10 cellular contexts compared by ENCODE assay signal in genomic region chr20:47263502-47264084, GRCh38.
DNase-seq lines count a peak whose midpoint lies in the region; ATAC-seq, FAIRE-seq and TF ChIP-seq lines count a peak whose summit lies in the region.
"Had no signal": no experiment of that assay in that cellular context is flagged by ENCODE, and none has a peak within 500 bp of the region (broad histone marks: within the 10 kb centered on the region; RNA-seq: fewer than 3 reads in every experiment).

No MANE protein-coding gene starts in this region.

- no peak overlapping the region for H2BK120ac ChIP-seq in neuronal stem cell (ENCODE audit: low read depth, low read length)

- H3K27ac Mint-ChIP-seq in CD4-positive, CD25-positive, alpha-beta regulatory T cell, result peak overlapping the region in 2 of 3 donors; percentile 38 to 63
- no peak overlapping the region for H3K27ac Mint-ChIP-seq in astrocyte (ENCODE audit: unreplicated experiment)
- H3K27ac Mint-ChIP-seq in activated CD8-positive, alpha-beta memory T cell treated with anti-CD3 and anti-CD28 coated beads, Interleukin-2, amount 10 ng/mL, durations not matched to agents 7 days and 5 days, result no peak overlapping the region

- no peak overlapping the region for H2BK12ac ChIP-seq in neuronal stem cell (ENCODE audit: low read length)

- POLR2A ChIA-PET in GM10248 (lab: Yijun Ruan, JAX), result interaction anchor here (0.5 to 0.6 kb wide), 2 partner anchors 75 to 157 kb away, joined by 4 to 6 read pairs; no protein-coding TSS in a partner anchor

- no peaks in the 10 kb centered on the region for H3K9me3 Mint-ChIP-seq in CD4-positive, CD25-positive, alpha-beta regulatory T cell
- no peaks in the 10 kb centered on the region for H3K9me3 Mint-ChIP-seq in astrocyte (ENCODE audit: unreplicated experiment)
- no peaks in the 10 kb centered on the region for H3K9me3 Mint-ChIP-seq in activated CD8-positive, alpha-beta memory T cell treated with anti-CD3 and anti-CD28 coated beads, Interleukin-2, amount 10 ng/mL, durations not matched to agents 7 days and 5 days (ENCODE audit: low read depth)
- H3K9me3 Mint-ChIP-seq: activated naive CD4-positive, alpha-beta T cell treated with anti-CD3 and anti-CD28 coated beads, Interleukin-2, amount 50 U/mL, for 72 hours had no signal

- H3K36me3 Mint-ChIP-seq in CD4-positive, CD25-positive, alpha-beta regulatory T cell, result peaks cover 38% of the 10 kb centered on the region
- H3K36me3 Mint-ChIP-seq in astrocyte (ENCODE audit: low read depth, unreplicated experiment), result peaks cover 25% of the 10 kb centered on the region
- peaks cover 25% of the 10 kb centered on the region for H3K36me3 Mint-ChIP-seq in activated CD8-positive, alpha-beta memory T cell treated with anti-CD3 and anti-CD28 coated beads, Interleukin-2, amount 10 ng/mL, durations not matched to agents 7 days and 5 days

- ATAC-seq in CD4-positive, CD25-positive, alpha-beta regulatory T cell (ENCODE audit: low read depth in 2 of 2), result no peak
- ATAC-seq in activated CD8-positive, alpha-beta memory T cell treated with anti-CD3 and anti-CD28 coated beads, Interleukin-2, amount 10 ng/mL, durations not matched to agents 7 days and 5 days, result no peak
- ATAC-seq: activated naive CD4-positive, alpha-beta T cell treated with anti-CD3 and anti-CD28 coated beads, Interleukin-2, amount 50 U/mL, for 72 hours had no signal

- H3K18ac ChIP-seq in neuronal stem cell (ENCODE audit: low read length), result no peak overlapping the region

- H3K4me2 ChIP-seq in Loucy (ENCODE audit: low read depth, low read length, poor library complexity, severe bottlenecking) (peak overlapping the region; percentile 61), astrocyte (ENCODE audit: low read length) (no peak overlapping the region), neuronal stem cell (ENCODE audit: insufficient read depth, low read length, poor library complexity, severe bottlenecking) (no peak overlapping the region)

- H3K9ac ChIP-seq in Loucy (ENCODE audit: low read depth, low read length, poor library complexity, severe bottlenecking), result peak overlapping the region; percentile 39
- no peak overlapping the region for H3K9ac ChIP-seq in astrocyte (ENCODE audit: low read length)
- H3K9ac ChIP-seq in neuronal stem cell (ENCODE audit: low read depth, low read length, poor library complexity), result no peak overlapping the region

- no peak overlapping the region for H2AK5ac ChIP-seq in neuronal stem cell (ENCODE audit: low read depth, low read length)

- H3K4me3 Mint-ChIP-seq in CD4-positive, CD25-positive, alpha-beta regulatory T cell, result no peak overlapping the region
- no peak overlapping the region for H3K4me3 Mint-ChIP-seq in astrocyte (ENCODE audit: unreplicated experiment)
- H3K4me3 Mint-ChIP-seq in activated CD8-positive, alpha-beta memory T cell treated with anti-CD3 and anti-CD28 coated beads, Interleukin-2, amount 10 ng/mL, durations not matched to agents 7 days and 5 days, result no peak overlapping the region

- peaks cover 7 to 23% (median 11%) of the 10 kb centered on the region in 4 donors for H3K4me1 Mint-ChIP-seq in CD4-positive, CD25-positive, alpha-beta regulatory T cell
- H3K4me1 Mint-ChIP-seq in astrocyte (ENCODE audit: low read depth, unreplicated experiment), result peaks cover 10% of the 10 kb centered on the region
- peaks cover 30% of the 10 kb centered on the region for H3K4me1 Mint-ChIP-seq in activated CD8-positive, alpha-beta memory T cell treated with anti-CD3 and anti-CD28 coated beads, Interleukin-2, amount 10 ng/mL, durations not matched to agents 7 days and 5 days

- no peak overlapping the region for H3K27ac ChIP-seq in CD4-positive, CD25-positive, alpha-beta regulatory T cell (ENCODE audit: insufficient read depth, low read length, poor library complexity, severe bottlenecking)
- H3K27ac ChIP-seq in astrocyte (ENCODE audit: low read depth, low read length), result no peak overlapping the region
- peak overlapping the region; percentile 80 for H3K27ac ChIP-seq in muscle layer of duodenum (ENCODE audit: low read length)
- no peak overlapping the region for H3K27ac ChIP-seq in neuronal stem cell (replicated peaks; ENCODE audit: low read length)

- peaks cover 55% of the 10 kb centered on the region for H3K36me3 ChIP-seq in CD4-positive, CD25-positive, alpha-beta regulatory T cell (ENCODE audit: control insufficient read depth, insufficient read depth, low read length)
- peaks cover 90% of the 10 kb centered on the region for H3K36me3 ChIP-seq in Loucy (ENCODE audit: insufficient read depth, low read length)
- H3K36me3 ChIP-seq in astrocyte (ENCODE audit: insufficient read depth, low read length), result peaks cover 16% of the 10 kb centered on the region
- H3K36me3 ChIP-seq in muscle layer of duodenum (ENCODE audit: control insufficient read depth in 1 of 2, insufficient read depth in 2 of 2, low read length in 2 of 2), result peaks cover 20 to 26% of the 10 kb centered on the region in 2 donors
- H3K36me3 ChIP-seq in neuronal stem cell (replicated peaks in 1 of 2; ENCODE audit: control insufficient read depth in 2 of 2, insufficient read depth in 2 of 2, low read length in 2 of 2), result peaks cover 37 to 95% of the 10 kb centered on the region in 2 donors

- H3K4ac ChIP-seq in neuronal stem cell (ENCODE audit: low read length), result no peak overlapping the region

- no peak overlapping the region for H2BK15ac ChIP-seq in neuronal stem cell (ENCODE audit: low read length)

- peaks cover 32% of the 10 kb centered on the region for H4K20me1 ChIP-seq in Loucy (ENCODE audit: insufficient read depth, low read length, poor library complexity, severe bottlenecking)
- no peaks in the 10 kb centered on the region for H4K20me1 ChIP-seq in astrocyte (ENCODE audit: insufficient read depth, low read length)

- no peak for FAIRE-seq in astrocyte (lab: Jason Lieb, UNC)

- H3K9me2 ChIP-seq in Loucy (replicated peaks; ENCODE audit: low read depth, low read length), result no peaks in the 10 kb centered on the region

- H3K4me3 ChIP-seq in CD4-positive, CD25-positive, alpha-beta regulatory T cell (ENCODE audit: low read depth, low read length), result no peak overlapping the region
- H3K4me3 ChIP-seq in Loucy (ENCODE audit: low read length, poor library complexity, severe bottlenecking) (no peak overlapping the region), astrocyte (ENCODE audit: insufficient read depth, low read depth, low read length) (no peak overlapping the region), muscle layer of duodenum (ENCODE audit: low read depth in 1 of 2, low read length in 2 of 2) (no peak overlapping the region), neuronal stem cell (ENCODE audit: low read length in 2 of 2) (no peak overlapping the region)

- TF ChIP-seq CTCF in Loucy (conservative IDR thresholded peaks at IDR 0.05; ENCODE audit: low read length) (no peak), astrocyte (IDR thresholded peaks at IDR 0.05; ENCODE audit: insufficient read depth, low read depth, low read length) (no peak), GM10248 (IDR thresholded peaks at IDR 0.05; ENCODE audit: control extremely low read depth, extremely low read depth, low read depth, missing control alignments) (no peak)

- H3K14ac ChIP-seq in neuronal stem cell (ENCODE audit: low read length), result no peak overlapping the region

- H3K27me3 Mint-ChIP-seq in CD4-positive, CD25-positive, alpha-beta regulatory T cell, result no peaks in the 10 kb centered on the region
- no peaks in the 10 kb centered on the region for H3K27me3 Mint-ChIP-seq in astrocyte (ENCODE audit: low read depth, unreplicated experiment)
- no peaks in the 10 kb centered on the region for H3K27me3 Mint-ChIP-seq in activated CD8-positive, alpha-beta memory T cell treated with anti-CD3 and anti-CD28 coated beads, Interleukin-2, amount 10 ng/mL, durations not matched to agents 7 days and 5 days

- H2AFZ ChIP-seq in Loucy (ENCODE audit: low read length) (no peak overlapping the region), astrocyte (ENCODE audit: low read depth, low read length) (no peak overlapping the region), neuronal stem cell (ENCODE audit: low read length) (no peak overlapping the region)

- H3F3A ChIP-seq in Loucy (ENCODE audit: low read depth), result no peaks in the 10 kb centered on the region

- no peak overlapping the region for H2BK5ac ChIP-seq in neuronal stem cell (ENCODE audit: low read length)

- H3K79me2 ChIP-seq in Loucy (ENCODE audit: insufficient read depth, low read length) (peaks cover 55% of the 10 kb centered on the region), astrocyte (ENCODE audit: insufficient read depth, low read length) (peaks cover 33% of the 10 kb centered on the region)

- H4K91ac ChIP-seq in neuronal stem cell (ENCODE audit: low read depth, low read length, poor library complexity), result no peak overlapping the region

- peaks cover 7% of the 10 kb centered on the region for H3K79me1 ChIP-seq in neuronal stem cell (ENCODE audit: low read depth, low read length)

- H3K27me3 ChIP-seq in CD4-positive, CD25-positive, alpha-beta regulatory T cell (ENCODE audit: control insufficient read depth, insufficient read depth, low read length), result no peaks in the 10 kb centered on the region
- H3K27me3 ChIP-seq in Loucy (ENCODE audit: insufficient read depth, low read length, poor library complexity, severe bottlenecking), result no peaks in the 10 kb centered on the region
- H3K27me3 ChIP-seq in astrocyte (ENCODE audit: insufficient read depth, low read length), result no peaks in the 10 kb centered on the region
- no peaks in the 10 kb centered on the region for H3K27me3 ChIP-seq in muscle layer of duodenum (ENCODE audit: low read depth, low read length)
- no peaks in the 10 kb centered on the region for H3K27me3 ChIP-seq in neuronal stem cell (ENCODE audit: control insufficient read depth in 3 of 3, insufficient read depth in 3 of 3, low read depth in 1 of 3, low read length in 3 of 3)

- no peak for DNase-seq in CD4-positive, CD25-positive, alpha-beta regulatory T cell
- peak; percentile 10 for DNase-seq in astrocyte (ENCODE audit: low read depth)
- DNase-seq in activated CD8-positive, alpha-beta memory T cell treated with anti-CD3 and anti-CD28 coated beads, Interleukin-2, amount 10 ng/mL, durations not matched to agents 7 days and 5 days, result no peak
- DNase-seq in neuronal stem cell (ENCODE audit: low spot score), result no peak
- no peak for DNase-seq in GM10248 (ENCODE audit: extremely low spot score)
- DNase-seq in Kasumi-1 (lab: John Stamatoyannopoulos, UW), result no peak
- DNase-seq: KG1 had no signal

- no peak overlapping the region for H4K8ac ChIP-seq in neuronal stem cell (ENCODE audit: low read depth, low read length)

- no peaks in the 10 kb centered on the region for H3K4me1 ChIP-seq in CD4-positive, CD25-positive, alpha-beta regulatory T cell (ENCODE audit: control insufficient read depth, insufficient read depth, low read length, poor library complexity, severe bottlenecking)
- peaks cover 3% of the 10 kb centered on the region for H3K4me1 ChIP-seq in Loucy (ENCODE audit: insufficient read depth, low read length, poor library complexity, severe bottlenecking)
- H3K4me1 ChIP-seq in astrocyte (ENCODE audit: insufficient read depth, low read length), result peaks cover 11% of the 10 kb centered on the region
- peaks cover 9 to 16% of the 10 kb centered on the region in 2 donors for H3K4me1 ChIP-seq in muscle layer of duodenum (ENCODE audit: control insufficient read depth in 1 of 2, insufficient read depth in 2 of 2, low read length in 2 of 2)
- peaks cover 0 to 11% of the 10 kb centered on the region in 2 donors for H3K4me1 ChIP-seq in neuronal stem cell (ENCODE audit: control insufficient read depth in 2 of 2, insufficient read depth in 1 of 2, low read depth in 1 of 2, low read length in 2 of 2)

- WGBS in neuronal stem cell (ENCODE audit: extremely low coverage in 2 of 2, insufficient read length in 2 of 2, insufficient replicate concordance in 1 of 2), 2 donors, result no CpG with 5 or more reads among the region's 5 CpGs

- H3K9me3 ChIP-seq in CD4-positive, CD25-positive, alpha-beta regulatory T cell (ENCODE audit: control insufficient read depth in 2 of 2, low read length in 2 of 2), result no peaks in the 10 kb centered on the region
- H3K9me3 ChIP-seq in Loucy (ENCODE audit: insufficient read depth, low read depth, low read length) (no peaks in the 10 kb centered on the region), astrocyte (ENCODE audit: insufficient read depth, low read depth, low read length) (no peaks in the 10 kb centered on the region), muscle layer of duodenum (ENCODE audit: control insufficient read depth in 1 of 2, low read length in 2 of 2) (no peaks in the 10 kb centered on the region), neuronal stem cell (replicated peaks in 1 of 2; ENCODE audit: control insufficient read depth in 2 of 2, insufficient read depth in 1 of 2, low read depth in 1 of 2, low read length in 2 of 2) (no peaks in the 10 kb centered on the region)

- CTCF ChIA-PET in activated CD8-positive, alpha-beta memory T cell treated with anti-CD3 and anti-CD28 coated beads, Interleukin-2, amount 10 ng/mL, durations not matched to agents 7 days and 5 days (lab: Charles Lee), result interaction anchor here (0.6 to 3.4 kb wide), 4 partner anchors 9 to 1760 kb away, joined by 3 to 18 read pairs (median 7); no protein-coding TSS in a partner anchor
- CTCF ChIA-PET in GM10248 (lab: Yijun Ruan, JAX), result interaction anchor here (0.8 to 5.9 kb wide), 3 partner anchors 9 to 120 kb away, joined by 3 to 91 read pairs (median 53); no protein-coding TSS in a partner anchor

- no peak overlapping the region for H3K23ac ChIP-seq in neuronal stem cell (ENCODE audit: low read depth, low read length, poor library complexity)

Comparison
In these comparisons a context has a peak if more than half of its experiments do, and no peak if none do; other contexts are left out.
1. H3K27ac Mint-ChIP-seq: peak in CD4-positive, CD25-positive, alpha-beta regulatory T cell (2 of 3); none in astrocyte (single experiment) and activated CD8-positive, alpha-beta memory T cell treated with anti-CD3 and anti-CD28 coated beads, Interleukin-2, amount 10 ng/mL, durations not matched to agents 7 days and 5 days (single experiment).